In genomic region chr12:124388038-124388676, GRCh38 we compare ENCODE assay signal across 10 cellular contexts.
DNase-seq lines count a peak whose midpoint lies in the region; ATAC-seq and TF ChIP-seq lines count a peak whose summit lies in the region.
"Had no signal": no experiment of that assay in that cellular context is flagged by ENCODE, and none has a peak within 500 bp of the region (broad histone marks: within the 10 kb centered on the region; RNA-seq: fewer than 3 reads in every experiment).

No MANE protein-coding gene starts in this region.

- peak overlapping the region; percentile 29 for H3K4me3 Mint-ChIP-seq in activated T-cell treated with anti-CD3 and anti-CD28 coated beads, Interleukin-2, amount 50 U/mL, for 4 hours
- H3K4me3 Mint-ChIP-seq in mesothelial cell of epicardium = peak overlapping the region; percentile 75

- peaks cover 12% of the 10 kb centered on the region for H3K79me2 ChIP-seq in mammary epithelial cell (ENCODE audit: insufficient read depth, low read length)

- no TSS peak for BruUV-seq in mammary epithelial cell (replicated peaks; lab: Mats Ljungman, UMichigan)

- no peak overlapping the region for H3K9ac ChIP-seq in mammary epithelial cell (ENCODE audit: insufficient read depth, low read length)

- DNase-seq in activated T-cell treated with anti-CD3 and anti-CD28 coated beads, Interleukin-2, amount 50 U/mL, for 4 hours = no peak
- no peak for DNase-seq in activated T-cell treated with anti-CD3 and anti-CD28 coated beads, Interleukin-2, amount 50 U/mL, for 48 hours
- DNase-seq in mammary epithelial cell (no peak), mesothelial cell of epicardium (ENCODE audit: low spot score in 2 of 2, unreplicated experiment in 2 of 2) (no peak), transverse colon (no peak), putamen (ENCODE audit: low spot score) (no peak), HT-29 (ENCODE audit: low spot score) (no peak), hepatic stellate cell (ENCODE audit: low spot score) (no peak)
- DNase-seq: Caco-2, Kasumi-1 had no signal

- dilution Hi-C loops in mammary epithelial cell (cut with HindIII; ENCODE audit: low sequenced_read_pairs) = no loop called here

- TF ChIP-seq CTCF in mammary epithelial cell (conservative IDR thresholded peaks at IDR 0.05 in 1 of 2, IDR thresholded peaks at IDR 0.05 in 1 of 2; ENCODE audit: extremely low read depth in 1 of 2, insufficient read depth in 1 of 2, low read depth in 1 of 2, low read length in 2 of 2) = no peak
- no peak for TF ChIP-seq CTCF in mesothelial cell of epicardium (IDR thresholded peaks at IDR 0.05; ENCODE audit: unreplicated experiment)
- no peak for TF ChIP-seq CTCF in transverse colon (IDR thresholded peaks at IDR 0.05)

- no peak overlapping the region for H3K27ac ChIP-seq in mammary epithelial cell (ENCODE audit: insufficient read depth, low read depth, low read length)
- H3K27ac ChIP-seq in transverse colon = peak overlapping the region; percentile 87 to 92 (median 91)

- WGBS in mammary epithelial cell (ENCODE audit: low coverage, missing lambda C conversion rate) = 94% methylated on average over 5 of the region's 15 CpGs
- 75% methylated on average over 15 of the region's 15 CpGs; no CpG with 5 or more reads in 1 of the 2 donors for WGBS in transverse colon (ENCODE audit: low coverage in 1 of 2), 2 donors

- peaks cover 6% of the 10 kb centered on the region for H3K36me3 Mint-ChIP-seq in activated T-cell treated with anti-CD3 and anti-CD28 coated beads, Interleukin-2, amount 50 U/mL, for 4 hours (ENCODE audit: insufficient read depth)
- H3K36me3 Mint-ChIP-seq in mesothelial cell of epicardium = peaks cover 2% of the 10 kb centered on the region

- H3K9me3 ChIP-seq in mammary epithelial cell (replicated peaks; ENCODE audit: insufficient read depth, low read length) = no peaks in the 10 kb centered on the region
- no peaks in the 10 kb centered on the region for H3K9me3 ChIP-seq in transverse colon
- H3K9me3 ChIP-seq: Caco-2 had no signal

- peaks cover 26% of the 10 kb centered on the region for H3K4me1 Mint-ChIP-seq in activated T-cell treated with anti-CD3 and anti-CD28 coated beads, Interleukin-2, amount 50 U/mL, for 4 hours (ENCODE audit: low read depth)
- H3K4me1 Mint-ChIP-seq in mesothelial cell of epicardium = peaks cover 58% of the 10 kb centered on the region

- no peak for ATAC-seq in activated T-cell treated with anti-CD3 and anti-CD28 coated beads, Interleukin-2, amount 50 U/mL, for 4 hours

- H3K4me1 ChIP-seq in mammary epithelial cell (ENCODE audit: insufficient read depth, low read length) (peaks cover 49% of the 10 kb centered on the region), transverse colon (peaks cover 42 to 70% (median 55%) of the 10 kb centered on the region in 4 donors)

- TF ChIP-seq EP300 in transverse colon (IDR thresholded peaks at IDR 0.05; ENCODE audit: low read depth) = no peak

- H3K27me3 ChIP-seq in mammary epithelial cell (ENCODE audit: insufficient read depth, low read length) = no peaks in the 10 kb centered on the region
- H3K27me3 ChIP-seq in transverse colon = no peaks in the 10 kb centered on the region

- H2AFZ ChIP-seq in mammary epithelial cell (ENCODE audit: low read depth, low read length) = no peak overlapping the region

- TF ChIP-seq POLR2A in transverse colon (IDR thresholded peaks at IDR 0.05) = no peak

- no peaks in the 10 kb centered on the region for H3K27me3 Mint-ChIP-seq in activated T-cell treated with anti-CD3 and anti-CD28 coated beads, Interleukin-2, amount 50 U/mL, for 4 hours (ENCODE audit: low read depth)
- no peaks in the 10 kb centered on the region for H3K27me3 Mint-ChIP-seq in mesothelial cell of epicardium (ENCODE audit: low read depth)

- peaks cover 2% of the 10 kb centered on the region for H3K36me3 ChIP-seq in mammary epithelial cell (ENCODE audit: insufficient read depth, low read length)
- peaks cover 0 to 3% (median 0%) of the 10 kb centered on the region in 4 donors for H3K36me3 ChIP-seq in transverse colon

- CTCF ChIA-PET in mammary epithelial cell (lab: Charles Lee; ENCODE audit: low non-redundant PET) = no interaction called here

- H3K27ac Mint-ChIP-seq in mesothelial cell of epicardium = peak overlapping the region; percentile 89

- intact Hi-C loops in mammary epithelial cell (cut with micrococcal nuclease) (loop anchor here (10.0 kb wide), 1 partner anchor 177 kb away; the partner anchor contains the start of gene NCOR2), transverse colon (cut with DNase I; ENCODE audit: low total_unique reads) (loop anchor here (5.0 kb wide), 1 partner anchor 34 kb away; no protein-coding TSS in a partner anchor)

- no peaks in the 10 kb centered on the region for H4K20me1 ChIP-seq in mammary epithelial cell (ENCODE audit: insufficient read depth, low read length)

- in situ Hi-C loops in mammary epithelial cell (cut with MboI; ENCODE audit: low sequenced_read_pairs in 2 of 2) = no loop called here
- in situ Hi-C loops in transverse colon (cut with MboI; ENCODE audit: low pct_ligation_motif_present in 1 of 4, low pct_unique_long_range_greater_than_20kb in 1 of 4, low sequenced_read_pairs in 3 of 4) = loop anchor here in 1 of 4 donors (25.0 kb wide), 1 partner anchor 374 kb away; no protein-coding TSS in a partner anchor

- H3K4me2 ChIP-seq in mammary epithelial cell (ENCODE audit: insufficient read depth, low read depth, low read length) = peak overlapping the region; percentile 62

- no peaks in the 10 kb centered on the region for H3K9me3 Mint-ChIP-seq in activated T-cell treated with anti-CD3 and anti-CD28 coated beads, Interleukin-2, amount 50 U/mL, for 4 hours
- no peaks in the 10 kb centered on the region for H3K9me3 Mint-ChIP-seq in mesothelial cell of epicardium

- H3K4me3 ChIP-seq in mammary epithelial cell (replicated peaks in 1 of 3; ENCODE audit: insufficient read depth in 1 of 3, low read depth in 2 of 3, low read length in 3 of 3) (no peak overlapping the region), transverse colon (peak overlapping the region in 3 of 4 donors; percentile 25 to 60 (median 45))

Comparison
In these comparisons a context has a peak if more than half of its experiments do, and no peak if none do; other contexts are left out.
1. H3K4me3 ChIP-seq: peak in transverse colon (3 of 4); none in mammary epithelial cell (0 of 3).